In genomic region chr2:176986579-176986978, GRCh38 we compare ENCODE assay signal across 19 cellular contexts.
DNase-seq lines count a peak whose midpoint lies in the region; ATAC-seq and TF ChIP-seq lines count a peak whose summit lies in the region.
"Had no signal": no experiment of that assay in that cellular context is flagged by ENCODE, and none has a peak within 500 bp of the region (broad histone marks: within the 10 kb centered on the region; RNA-seq: fewer than 3 reads in every experiment).

No MANE protein-coding gene starts in this region.

- no peaks in the 10 kb centered on the region for H3K36me3 ChIP-seq in PC-3 (ENCODE audit: low read depth, low read length)
- no peaks in the 10 kb centered on the region for H3K36me3 ChIP-seq in neural cell (ENCODE audit: insufficient read depth, low read length)

- H3K27ac ChIP-seq in PC-3 (ENCODE audit: low read length) (no peak overlapping the region), neural cell (ENCODE audit: low read length) (peak overlapping the region; percentile 64)
- H3K27ac ChIP-seq: HL-60 had no signal

- H3K9me2 ChIP-seq in PC-3 (replicated peaks; ENCODE audit: low read length) (no peaks in the 10 kb centered on the region), neural cell (ENCODE audit: insufficient read depth, low read length) (no peaks in the 10 kb centered on the region)

- H3K27me3 ChIP-seq in PC-3 (ENCODE audit: low read length) (peaks cover 64% of the 10 kb centered on the region), neural cell (ENCODE audit: insufficient read depth, low read depth, low read length) (no peaks in the 10 kb centered on the region)

- no peaks in the 10 kb centered on the region for H4K20me1 ChIP-seq in PC-3 (ENCODE audit: low read length)
- H4K20me1 ChIP-seq in neural cell (ENCODE audit: insufficient read depth) = no peaks in the 10 kb centered on the region

- H2AFZ ChIP-seq in PC-3 (ENCODE audit: low read length) (no peak overlapping the region), neural cell (ENCODE audit: low read depth, low read length) (no peak overlapping the region)

- no peak for TF ChIP-seq RAD21 in neural cell (conservative IDR thresholded peaks at IDR 0.05)

- ATAC-seq in PC-3 = no peak
- no peak for ATAC-seq in GM21528 (IDR thresholded peaks at IDR 0.05; ENCODE audit: low FRiP score, unreplicated experiment)
- ATAC-seq: HCT116, Panc1 had no signal

- H3K4me3 ChIP-seq in PC-3 (ENCODE audit: low read length) = no peak overlapping the region
- peak overlapping the region; percentile 2 for H3K4me3 ChIP-seq in neural cell (ENCODE audit: low read length)

- no peaks in the 10 kb centered on the region for H3K4me1 ChIP-seq in PC-3 (ENCODE audit: insufficient read depth, low read length)

- no TSS peak for BruUV-seq in PC-3 (replicated peaks; lab: Mats Ljungman, UMichigan)

- H3K9ac ChIP-seq in PC-3 (ENCODE audit: low read length) = no peak overlapping the region
- H3K9ac ChIP-seq in neural cell (ENCODE audit: low read length) = no peak overlapping the region

- CTCF ChIA-PET in PC-3 (lab: Charles Lee) = no interaction called here

- H3F3A ChIP-seq in PC-3 (ENCODE audit: low read length, unreplicated experiment) (no peaks in the 10 kb centered on the region), neural cell (ENCODE audit: insufficient read depth, low read length, poor library complexity, severe bottlenecking) (no peaks in the 10 kb centered on the region)

- H3K9me3 ChIP-seq in PC-3 (ENCODE audit: low read length) = no peaks in the 10 kb centered on the region
- no peaks in the 10 kb centered on the region for H3K9me3 ChIP-seq in neural cell (ENCODE audit: low read length)

- H3K4me2 ChIP-seq in PC-3 (ENCODE audit: low read length) = no peak overlapping the region
- no peak overlapping the region for H3K4me2 ChIP-seq in neural cell (ENCODE audit: low read length)

- intact Hi-C loops in PC-3 (cut with micrococcal nuclease) = no loop called here

- POLR2A ChIA-PET in PC-3 (lab: Charles Lee; ENCODE audit: unreplicated experiment) = no interaction called here

- H3K79me2 ChIP-seq in PC-3 (ENCODE audit: low read length) = no peaks in the 10 kb centered on the region
- H3K79me2 ChIP-seq in neural cell (replicated peaks; ENCODE audit: insufficient read depth, low read length) = no peaks in the 10 kb centered on the region

- TF ChIP-seq EP300 in neural cell (conservative IDR thresholded peaks at IDR 0.05; ENCODE audit: poor library complexity, severe bottlenecking) = no peak

- TF ChIP-seq CTCF in PC-3 (conservative IDR thresholded peaks at IDR 0.05; ENCODE audit: low read depth, low read length) = no peak
- TF ChIP-seq CTCF in neural cell (IDR thresholded peaks at IDR 0.05; ENCODE audit: poor library complexity, severe bottlenecking) = no peak

- DNase-seq in NCI-H1092 (lab: John Stamatoyannopoulos, UW) (peak; percentile 21), NCI-H2029 treated with DMSO at 0.1 percent for 48 hours (lab: John Stamatoyannopoulos, UW) (peak; percentile 80), PC-3 (peak; percentile 19), DMS114 treated with DMSO at 0.1 percent for 48 hours (lab: John Stamatoyannopoulos, UW; ENCODE audit: unreplicated experiment) (no peak), NCI-H146 treated with DMSO at 0.1 percent for 48 hours (lab: John Stamatoyannopoulos, UW; ENCODE audit: unreplicated experiment) (no peak)
- DNase-seq: CD4-positive, CD25-positive, alpha-beta regulatory T cell; DMS 273 treated with DMSO at 0.1 percent for 48 hours; GOT3; KBM-7; NCI-H187; NCI-H446 treated with DMSO at 0.1 percent for 48 hours; NCI-H69; SIG-M5; T-helper 9 cell had no signal

TF ChIP-seq in neural cell, 6 proteins besides CTCF, POLR2A, EP300 and RAD21:
- peak; percentile 46 for TF ChIP-seq POLR2AphosphoS5 (IDR thresholded peaks at IDR 0.05)
- TF ChIP-seq SMC3 (conservative IDR thresholded peaks at IDR 0.05; ENCODE audit: poor library complexity) = no peak
TF ChIP-seq in neural cell: peak in this region for 1.

Comparison
In these comparisons a context has a peak if more than half of its experiments do, and no peak if none do; other contexts are left out.
1. DNase-seq: peak in NCI-H1092 (single experiment), NCI-H2029 treated with DMSO at 0.1 percent for 48 hours (single experiment) and PC-3 (single experiment); none in DMS114 treated with DMSO at 0.1 percent for 48 hours (single experiment) and NCI-H146 treated with DMSO at 0.1 percent for 48 hours (single experiment).